1 cellular context compared by ENCODE assay signal in genomic region chr1:243312962-243313634, GRCh38.
TF ChIP-seq lines count a peak whose summit lies in the region.

No MANE protein-coding gene starts in this region.

TF ChIP-seq in GM23338, 12 proteins besides CTCF, POLR2A, EP300 and RAD21 (continued from another document):
- TF ChIP-seq ZNF462 (CRISPR knock-in tag; IDR thresholded peaks at IDR 0.05) (no peak), EZH2 (IDR thresholded peaks at IDR 0.05; ENCODE audit: low read depth, unreplicated experiment) (no peak), REST (IDR thresholded peaks at IDR 0.05; ENCODE audit: unreplicated experiment) (no peak), EZH2phosphoT487 (IDR thresholded peaks at IDR 0.05; ENCODE audit: unreplicated experiment) (no peak), ZNF114 (CRISPR knock-in tag; IDR thresholded peaks at IDR 0.05) (no peak), NANOG (IDR thresholded peaks at IDR 0.05; ENCODE audit: borderline replicate concordance) (no peak), POLR2AphosphoS5 (IDR thresholded peaks at IDR 0.05; ENCODE audit: low read depth) (no peak), ETS1 (IDR thresholded peaks at IDR 0.05) (no peak), ZNF331 (CRISPR knock-in tag; IDR thresholded peaks at IDR 0.05; ENCODE audit: low read depth) (no peak)
TF ChIP-seq in GM23338: peak in this region for 0.
